12 cellular contexts compared by ENCODE assay signal in genomic region chr21:32929633-32930038, GRCh38.
DNase-seq lines count a peak whose midpoint lies in the region; ATAC-seq and FAIRE-seq lines count a peak whose summit lies in the region.
"Had no signal": no experiment of that assay in that cellular context is flagged by ENCODE, and none has a peak within 500 bp of the region (broad histone marks: within the 10 kb centered on the region; RNA-seq: fewer than 3 reads in every experiment).

No MANE protein-coding gene starts in this region.

- peak overlapping the region; percentile 42 for H3K4me3 Mint-ChIP-seq in stimulated activated naive CD8-positive, alpha-beta T cell treated with anti-CD3 and anti-CD28 coated beads, Interleukin-15, Interleukin-2, amounts not matched to agents 100 ng/mL and 50 ng/mL, for 24 hours
- H3K4me3 Mint-ChIP-seq: activated naive CD8-positive, alpha-beta T cell had no signal

- H3K36me3 Mint-ChIP-seq in stimulated activated naive CD8-positive, alpha-beta T cell treated with anti-CD3 and anti-CD28 coated beads, Interleukin-15, Interleukin-2, amounts not matched to agents 100 ng/mL and 50 ng/mL, for 24 hours (ENCODE audit: low read depth) = peaks cover 3% of the 10 kb centered on the region

- peak; percentile 32 for DNase-seq in stimulated activated CD4-positive, alpha-beta T cell treated with anti-CD3 and anti-CD28 coated beads, Interleukin-15, amount 100 ng/mL, for 24 hours
- DNase-seq in stimulated activated CD4-positive, alpha-beta T cell treated with anti-CD3 and anti-CD28 coated beads, Interleukin-1b, Interleukin-23, amount 100 ng/mL, for 48 hours = no peak
- DNase-seq in kidney glomerular epithelial cell (lab: John Stamatoyannopoulos, UW) = no peak
- DNase-seq in urothelium cell line (ENCODE audit: low spot score) = no peak
- no peak for DNase-seq in NCI-H82 (lab: John Stamatoyannopoulos, UW)
- DNase-seq: DMS79, NCI-H526 treated with DMSO at 0.1 percent for 48 hours, upper lobe of left lung had no signal

- H3K27ac Mint-ChIP-seq in stimulated activated naive CD8-positive, alpha-beta T cell treated with anti-CD3 and anti-CD28 coated beads, Interleukin-15, Interleukin-2, amounts not matched to agents 100 ng/mL and 50 ng/mL, for 24 hours = peak overlapping the region; percentile 61
- H3K27ac Mint-ChIP-seq: activated naive CD8-positive, alpha-beta T cell had no signal

- ATAC-seq in GM21526 (IDR thresholded peaks at IDR 0.05; ENCODE audit: low FRiP score, unreplicated experiment) (peak; percentile 55), HG03432 (IDR thresholded peaks at IDR 0.05; ENCODE audit: unreplicated experiment) (peak; percentile 72)

- H3K27me3 Mint-ChIP-seq in stimulated activated naive CD8-positive, alpha-beta T cell treated with anti-CD3 and anti-CD28 coated beads, Interleukin-15, Interleukin-2, amounts not matched to agents 100 ng/mL and 50 ng/mL, for 24 hours = no peaks in the 10 kb centered on the region
- H3K27me3 Mint-ChIP-seq: activated naive CD8-positive, alpha-beta T cell had no signal

- FAIRE-seq in urothelium cell line (lab: Jason Lieb, UNC) = no peak

- H3K4me1 Mint-ChIP-seq in stimulated activated naive CD8-positive, alpha-beta T cell treated with anti-CD3 and anti-CD28 coated beads, Interleukin-15, Interleukin-2, amounts not matched to agents 100 ng/mL and 50 ng/mL, for 24 hours (ENCODE audit: low read depth) = peaks cover 40% of the 10 kb centered on the region

- H3K9me3 Mint-ChIP-seq in stimulated activated naive CD8-positive, alpha-beta T cell treated with anti-CD3 and anti-CD28 coated beads, Interleukin-15, Interleukin-2, amounts not matched to agents 100 ng/mL and 50 ng/mL, for 24 hours = peaks cover 17% of the 10 kb centered on the region
